ENCODE assay signal across 18 cellular contexts in genomic region chr4:25827373-25827772, GRCh38. TPM values are rescaled to one million over a fixed set of nuclear protein-coding genes. Genes with fewer than 3 reads are reported as not detected.
A peak's percentile ranks its signal among the peaks of the same experiment; 100 is the strongest.
DNase-seq lines count a peak whose midpoint lies in the region; ATAC-seq and TF ChIP-seq lines count a peak whose summit lies in the region.
"Had no signal": no experiment of that assay in that cellular context is flagged by ENCODE, and none has a peak within 500 bp of the region (broad histone marks: within the 10 kb centered on the region; RNA-seq: fewer than 3 reads in every experiment).

No MANE protein-coding gene starts in this region.

- dilution Hi-C loops in IMR-90 (cut with HindIII; ENCODE audit: low sequenced_read_pairs, unreplicated experiment): no loop called here

- no peaks in the 10 kb centered on the region for H3K27me3 Mint-ChIP-seq in activated B cell treated with CpG ODN at 0.5 μM for 24 hours
- H3K27me3 Mint-ChIP-seq: IgD-negative memory B cell had no signal

- H3K27me3 ChIP-seq in IMR-90 (ENCODE audit: control insufficient read depth, insufficient read depth, low read length) (no peaks in the 10 kb centered on the region), right cardiac atrium (ENCODE audit: control insufficient read depth, insufficient read depth) (no peaks in the 10 kb centered on the region)
- H3K27me3 ChIP-seq: BE2C had no signal

- H3K27ac ChIP-seq in IMR-90 (ENCODE audit: insufficient read depth, low read length) (no peak overlapping the region), right cardiac atrium (ENCODE audit: low read length) (no peak overlapping the region)

- H3K9me3 ChIP-seq in IMR-90 (ENCODE audit: control insufficient read depth, insufficient read depth, low read length) (no peaks in the 10 kb centered on the region), right cardiac atrium (ENCODE audit: control insufficient read depth, low read length) (no peaks in the 10 kb centered on the region)
- H3K9me3 ChIP-seq: BE2C, SK-N-SH had no signal

- H3K56ac ChIP-seq in IMR-90 (ENCODE audit: extremely low read depth, insufficient read depth, low read length): no peak overlapping the region

- peaks cover 3% of the 10 kb centered on the region; the same call in 1 of the 2 replicates for H3K9me1 ChIP-seq in IMR-90 (ENCODE audit: insufficient read depth, low read length)

- H3K4ac ChIP-seq in IMR-90 (ENCODE audit: low read depth, low read length): no peak overlapping the region

- H3K27ac Mint-ChIP-seq in activated B cell treated with CpG ODN at 0.5 μM for 24 hours: peak overlapping the region; percentile 30
- H3K27ac Mint-ChIP-seq in stimulated activated effector memory CD8-positive, alpha-beta T cell treated with anti-CD3 and anti-CD28 coated beads, Interleukin-12 subunit alpha, Interleukin-12 subunit beta, amount 100 ng/mL, for 72 hours: peak overlapping the region; percentile 34
- H3K27ac Mint-ChIP-seq: GM23338 had no signal

- H2AK5ac ChIP-seq in IMR-90 (ENCODE audit: low read depth, low read length): no peak overlapping the region

- H3K18ac ChIP-seq in IMR-90 (ENCODE audit: low read depth, low read length): no peak overlapping the region

- no peak overlapping the region for H3K14ac ChIP-seq in IMR-90 (replicated peaks; ENCODE audit: low read depth, low read length)

- in situ Hi-C loops in IMR-90 (cut with MboI; ENCODE audit: low sequenced_read_pairs): no loop called here

- no peak for TF ChIP-seq POLR2A in IMR-90 (IDR thresholded peaks at IDR 0.05; ENCODE audit: low read depth, low read length)

- H4K8ac ChIP-seq in IMR-90 (ENCODE audit: low read depth in 2 of 2, low read length in 2 of 2): no peak overlapping the region

- no peaks in the 10 kb centered on the region for H4K20me1 ChIP-seq in IMR-90 (ENCODE audit: insufficient read depth, low read length)

- no peak for TF ChIP-seq RAD21 in IMR-90 (IDR thresholded peaks at IDR 0.05; ENCODE audit: low read length)

- no peaks in the 10 kb centered on the region for H3K36me3 ChIP-seq in IMR-90 (ENCODE audit: control insufficient read depth, insufficient read depth, low read length)
- H3K36me3 ChIP-seq: BE2C had no signal

- H3K23ac ChIP-seq in IMR-90 (ENCODE audit: low read depth, low read length): no peak overlapping the region

- H3K9me3 Mint-ChIP-seq in activated B cell treated with CpG ODN at 0.5 μM for 24 hours: no peaks in the 10 kb centered on the region
- H3K9me3 Mint-ChIP-seq in stimulated activated effector memory CD8-positive, alpha-beta T cell treated with anti-CD3 and anti-CD28 coated beads, Interleukin-12 subunit alpha, Interleukin-12 subunit beta, amount 100 ng/mL, for 72 hours: no peaks in the 10 kb centered on the region
- H3K9me3 Mint-ChIP-seq: GM23338, IgD-negative memory B cell had no signal

- no peak overlapping the region for H4K91ac ChIP-seq in IMR-90 (ENCODE audit: insufficient read depth, low read depth, low read length)

- intact Hi-C loops in IMR-90 (cut with micrococcal nuclease): no loop called here
- intact Hi-C loops in activated B cell treated with CpG ODN at 0.5 μM for 24 hours (cut with micrococcal nuclease): no loop called here
- intact Hi-C loops in right cardiac atrium (cut with DNase I): no loop called here

- H2AFZ ChIP-seq in IMR-90 (replicated peaks; ENCODE audit: low read length, poor library complexity): peak overlapping the region; percentile 46
- H2AFZ ChIP-seq: GM23338 had no signal

- H3K36me3 Mint-ChIP-seq in activated B cell treated with CpG ODN at 0.5 μM for 24 hours (ENCODE audit: low read depth): peaks cover 86% of the 10 kb centered on the region
- peaks cover 70% of the 10 kb centered on the region for H3K36me3 Mint-ChIP-seq in stimulated activated effector memory CD8-positive, alpha-beta T cell treated with anti-CD3 and anti-CD28 coated beads, Interleukin-12 subunit alpha, Interleukin-12 subunit beta, amount 100 ng/mL, for 72 hours

- ATAC-seq in IMR-90 (ENCODE audit: low read depth): no peak
- no peak for ATAC-seq in activated B cell treated with CpG ODN at 0.5 μM for 24 hours (ENCODE audit: low read depth)
- peak; percentile 72 to 86 for ATAC-seq in right cardiac atrium
- ATAC-seq in stimulated activated effector memory CD8-positive, alpha-beta T cell treated with anti-CD3 and anti-CD28 coated beads, Interleukin-12 subunit alpha, Interleukin-12 subunit beta, amount 100 ng/mL, for 72 hours: no peak
- ATAC-seq in GM21381 (IDR thresholded peaks at IDR 0.05; ENCODE audit: unreplicated experiment): no peak
- ATAC-seq in HG03025 (IDR thresholded peaks at IDR 0.05; ENCODE audit: low FRiP score, unreplicated experiment): no peak
- ATAC-seq: GM23338 had no signal

- TF ChIP-seq CTCF in IMR-90 (conservative IDR thresholded peaks at IDR 0.05; ENCODE audit: low read depth, low read length) (no peak), activated B cell treated with CpG ODN at 0.5 μM for 24 hours (IDR thresholded peaks at IDR 0.05) (no peak)

- no CpG with 5 or more reads among the region's 4 CpGs for WGBS in IMR-90 (ENCODE audit: extremely low coverage in 2 of 2, insufficient read length in 1 of 2), 2 experiments
- 48% methylated on average over 4 of the region's 4 CpGs for WGBS in right cardiac atrium

- H3K4me1 ChIP-seq in IMR-90 (ENCODE audit: control insufficient read depth, insufficient read depth, low read length): no peaks in the 10 kb centered on the region
- no peaks in the 10 kb centered on the region for H3K4me1 ChIP-seq in right cardiac atrium (ENCODE audit: control insufficient read depth, insufficient read depth, low read length)
- H3K4me1 ChIP-seq: BE2C had no signal

- POLR2A ChIA-PET in IMR-90 (lab: Charles Lee; ENCODE audit: unreplicated experiment) (no interaction called here), activated B cell treated with CpG ODN at 0.5 μM for 24 hours (lab: Charles Lee) (no interaction called here)

- no peak overlapping the region for H2BK120ac ChIP-seq in IMR-90 (ENCODE audit: low read depth, low read length)

- no peak overlapping the region for H2BK20ac ChIP-seq in IMR-90 (ENCODE audit: low read depth, low read length)

- H3K4me3 ChIP-seq in IMR-90 (ENCODE audit: insufficient read depth, low read depth, low read length): no peak overlapping the region
- H3K4me3 ChIP-seq in right cardiac atrium (ENCODE audit: low read length): no peak overlapping the region
- H3K4me3 ChIP-seq: GM23338 had no signal

- no peak overlapping the region for H3K4me2 ChIP-seq in IMR-90 (ENCODE audit: low read depth, low read length)
- H3K4me2 ChIP-seq: GM23338, SK-N-SH had no signal

- no peak overlapping the region for H2AK9ac ChIP-seq in IMR-90 (replicated peaks; ENCODE audit: low read depth, low read length, poor library complexity)

- H3K9ac ChIP-seq in IMR-90 (ENCODE audit: low read depth, low read length): no peak overlapping the region
- H3K9ac ChIP-seq: SK-N-SH had no signal

- CTCF ChIA-PET in IMR-90 (lab: Yijun Ruan, JAX) (interaction anchor here (1.4 kb wide), 1 partner anchor 9 kb away, joined by 4 read pairs; no protein-coding TSS in a partner anchor), activated B cell treated with CpG ODN at 0.5 μM for 24 hours (lab: Charles Lee) (no interaction called here)

- no peak overlapping the region for H4K5ac ChIP-seq in IMR-90 (ENCODE audit: low read depth, low read length)

- H3K4me1 Mint-ChIP-seq in activated B cell treated with CpG ODN at 0.5 μM for 24 hours: no peaks in the 10 kb centered on the region
- peaks cover 5% of the 10 kb centered on the region for H3K4me1 Mint-ChIP-seq in stimulated activated effector memory CD8-positive, alpha-beta T cell treated with anti-CD3 and anti-CD28 coated beads, Interleukin-12 subunit alpha, Interleukin-12 subunit beta, amount 100 ng/mL, for 72 hours

- H2BK5ac ChIP-seq in IMR-90 (ENCODE audit: low read depth, low read length, poor library complexity, severe bottlenecking): no peak overlapping the region

- no TSS peak for BruUV-seq in IMR-90 (replicated peaks; lab: Mats Ljungman, UMichigan)

- no peak overlapping the region for H3K4me3 Mint-ChIP-seq in activated B cell treated with CpG ODN at 0.5 μM for 24 hours
- H3K4me3 Mint-ChIP-seq in stimulated activated effector memory CD8-positive, alpha-beta T cell treated with anti-CD3 and anti-CD28 coated beads, Interleukin-12 subunit alpha, Interleukin-12 subunit beta, amount 100 ng/mL, for 72 hours: no peak overlapping the region
- H3K4me3 Mint-ChIP-seq: GM23338, IgD-negative memory B cell had no signal

- no peak overlapping the region for H2BK15ac ChIP-seq in IMR-90 (ENCODE audit: low read depth, low read length)

- 0 out of 4 replicates have a peak, but pooled peaks cover 0 to 4% of the 10 kb centered on the region in 2 experiments for H3K79me1 ChIP-seq in IMR-90 (ENCODE audit: low read depth in 1 of 2, low read length in 2 of 2)

- DNase-seq in IMR-90 (no peak), activated B cell treated with CpG ODN at 0.5 μM for 24 hours (no peak), right cardiac atrium (peak; percentile 44 to 69 (median 56))
- no peak for DNase-seq in stimulated activated effector memory CD8-positive, alpha-beta T cell treated with anti-CD3 and anti-CD28 coated beads, Interleukin-12 subunit alpha, Interleukin-12 subunit beta, amount 100 ng/mL, for 72 hours (ENCODE audit: low spot score in 2 of 2)
- DNase-seq in activated CD4-positive, alpha-beta T cell treated with anti-CD3 and anti-CD28 coated beads, Interleukin-2, amount 50 U/mL, for 4 hours: no peak
- DNase-seq: BE2C, EL, GF-D8, HCEC 1CT, NCI-H1694, NCI-H2081, NCI-H2171 treated with DMSO at 0.1 percent for 48 hours, SIG-M5, SK-N-SH had no signal

TF ChIP-seq in IMR-90, 13 proteins besides CTCF, POLR2A, EP300 and RAD21 (continues in another document):
- TF ChIP-seq USF2 (IDR thresholded peaks at IDR 0.05; ENCODE audit: low read depth, low read length): no peak
- TF ChIP-seq CEBPB (IDR thresholded peaks at IDR 0.05; ENCODE audit: low read depth, low read length): no peak
- no peak for TF ChIP-seq RFX5 (IDR thresholded peaks at IDR 0.05; ENCODE audit: low read depth, low read length)

RNA-seq across cellular contexts. Expression of gene SEL1L3, which starts 35.4 kb away (rescaled TPM):
- total RNA-seq in IMR-90 (2012; rRNA removed) (31.7 and 43.7 TPM in 2 replicates), activated B cell treated with CpG ODN at 0.5 μM for 24 hours (102 and 113 TPM in 2 replicates), right cardiac atrium (1 to 10 TPM; 2.6 to 3.1 (median 2.8) TPM)
- polyA plus RNA-seq in IMR-90 (2012; rRNA removed) (13.1 and 16.4 TPM in 2 replicates), right cardiac atrium (1.7 TPM)
- polyA plus RNA-seq in IMR-90 (2012; cell fraction: cytosol; rRNA removed): 5.4 and 6.4 TPM in 2 replicates
- polyA plus RNA-seq in IMR-90 (2012; cell fraction: nucleus; rRNA removed; ENCODE audit: low replicate concordance): 5.6 and 13.5 TPM in 2 replicates

Comparison
In these comparisons a context has a peak if more than half of its experiments do, and no peak if none do; other contexts are left out.
1. ATAC-seq: peak in right cardiac atrium (2 of 2); none in IMR-90 (single experiment), activated B cell treated with CpG ODN at 0.5 μM for 24 hours (single experiment), stimulated activated effector memory CD8-positive, alpha-beta T cell treated with anti-CD3 and anti-CD28 coated beads, Interleukin-12 subunit alpha, Interleukin-12 subunit beta, amount 100 ng/mL, for 72 hours (single experiment), GM21381 (single experiment) and HG03025 (single experiment).
2. DNase-seq: peak in right cardiac atrium (3 of 3); none in IMR-90 (single experiment), activated B cell treated with CpG ODN at 0.5 μM for 24 hours (single experiment), stimulated activated effector memory CD8-positive, alpha-beta T cell treated with anti-CD3 and anti-CD28 coated beads, Interleukin-12 subunit alpha, Interleukin-12 subunit beta, amount 100 ng/mL, for 72 hours (0 of 2) and activated CD4-positive, alpha-beta T cell treated with anti-CD3 and anti-CD28 coated beads, Interleukin-2, amount 50 U/mL, for 4 hours (0 of 2).